33 cellular contexts compared by ENCODE assay signal in the genomic region with DNA sequence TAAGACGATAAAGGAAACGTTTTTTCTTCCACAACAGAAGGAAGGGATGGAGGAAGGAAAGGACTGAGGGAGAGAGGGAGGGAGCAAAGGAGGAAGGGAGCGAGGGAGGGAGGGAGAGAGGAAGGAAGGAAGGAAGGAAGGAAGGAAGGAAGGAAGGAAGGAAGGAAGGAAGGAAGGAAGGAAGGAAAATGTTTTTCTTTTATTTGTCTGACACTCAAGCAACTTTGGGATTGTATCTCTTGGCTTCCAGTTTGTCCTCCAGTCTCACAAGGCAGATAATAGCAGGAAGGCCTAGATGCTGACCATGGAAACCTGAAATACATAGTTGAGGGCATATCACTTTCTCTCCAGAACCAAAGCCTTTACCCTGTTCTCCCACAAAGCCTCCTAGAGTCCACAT.
"Had no signal": no experiment of that assay in that cellular context is flagged by ENCODE, and none has a peak within 500 bp of the region (broad histone marks: within the 10 kb centered on the region; RNA-seq: fewer than 3 reads in every experiment).

No MANE protein-coding gene starts in this region.

- H3K27me3 ChIP-seq: brain microvascular endothelial cell had no signal

- ATAC-seq: activated CD8-positive, alpha-beta memory T cell treated with anti-CD3 and anti-CD28 coated beads, Interleukin-2, amount 10 ng/mL, durations not matched to agents 7 days and 5 days; PC-3; Right ventricle myocardium inferior had no signal

- H3K27ac ChIP-seq: brain microvascular endothelial cell, RWPE1, WERI-Rb-1 had no signal

- DNase-seq: activated CD4-positive, alpha-beta memory T cell treated with anti-CD3 and anti-CD28 coated beads, Interleukin-2, amount 10 ng/mL, durations not matched to agents 7 days and 5 days; activated CD4-positive, alpha-beta T cell treated with anti-CD3 and anti-CD28 coated beads for 1 hour; activated CD4-positive, alpha-beta T cell treated with anti-CD3 and anti-CD28 coated beads for 48 hours; activated CD4-positive, CD25-positive, alpha-beta regulatory T cell; activated CD8-positive, alpha-beta memory T cell treated with anti-CD3 and anti-CD28 coated beads for 24 hours; activated CD8-positive, alpha-beta memory T cell treated with anti-CD3 and anti-CD28 coated beads, Interleukin-2, amount 10 ng/mL, durations not matched to agents 7 days and 5 days; activated CD8-positive, alpha-beta memory T cell treated with anti-CD3 and anti-CD28 coated beads, Interleukin-2, amount 50 U/mL, for 48 hours; activated effector memory CD4-positive, alpha-beta T cell treated with anti-CD3 and anti-CD28 coated beads, Interleukin-2, amount 50 U/mL, for 16 hours; activated naive CD4-positive, alpha-beta T cell; activated naive CD4-positive, alpha-beta T cell treated with anti-CD3 and anti-CD28 coated beads, Interleukin-2, amount 50 U/mL, for 16 hours; activated naive CD8-positive, alpha-beta T cell treated with anti-CD3 and anti-CD28 coated beads for 36 hours; activated T-cell treated with anti-CD3 and anti-CD28 coated beads, Interleukin-2, amount 50 U/mL, for 48 hours; amniotic stem cell; aorta; brain microvascular endothelial cell; central memory CD4-positive, alpha-beta T cell; MM.1S; MV-4-11; NCI-H1092; NCI-H1436 treated with DMSO at 0.1 percent for 48 hours; NCI-H1694 treated with DMSO at 0.1 percent for 48 hours; NCI-H2029; NCI-H345; NCI-H524 treated with DMSO at 0.1 percent for 48 hours; PC-3; SIG-M5; SW 1271; T-helper 1 cell; T-helper 2 cell; T-helper 9 cell; WERI-Rb-1 had no signal

- H3K36me3 ChIP-seq: brain microvascular endothelial cell, WERI-Rb-1 had no signal
